ENCODE assay signal across 24 cellular contexts in the genomic region with DNA sequence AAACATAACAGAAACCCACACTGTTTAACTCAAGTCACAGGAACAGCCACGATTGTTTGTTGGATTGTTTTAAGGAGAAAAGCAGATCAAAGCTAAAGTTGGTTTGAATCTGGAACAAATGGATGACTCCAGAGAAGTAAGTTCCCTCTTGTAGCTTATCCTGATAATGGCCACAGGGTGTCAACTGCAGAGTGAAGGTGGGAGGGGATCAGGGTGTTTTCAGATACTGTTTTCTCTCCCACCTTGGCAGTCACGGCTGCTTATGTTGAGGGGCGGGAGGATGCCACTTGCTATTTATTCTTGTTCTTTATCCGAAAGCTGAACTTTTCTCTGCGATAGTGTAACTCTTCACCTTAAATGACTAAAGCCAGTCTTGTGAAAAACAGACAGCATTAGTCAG. TPM values are rescaled to one million over a fixed set of nuclear protein-coding genes. Genes with fewer than 3 reads are reported as not detected.
A peak's percentile ranks its signal among the peaks of the same experiment; 100 is the strongest.
DNase-seq lines count a peak whose midpoint lies in the region; ATAC-seq and TF ChIP-seq lines count a peak whose summit lies in the region.
"Had no signal": no experiment of that assay in that cellular context is flagged by ENCODE, and none has a peak within 500 bp of the region (broad histone marks: within the 10 kb centered on the region; RNA-seq: fewer than 3 reads in every experiment).

No MANE protein-coding gene starts in this region.

- H3K27ac Mint-ChIP-seq in GM23338 (no peak overlapping the region), endodermal cell (no peak overlapping the region)
- H3K27ac Mint-ChIP-seq: CD14-positive monocyte; CD4-positive, alpha-beta T cell; CD8-positive, alpha-beta T cell had no signal

- H3K9me3 ChIP-seq in endodermal cell (ENCODE audit: control insufficient read depth, low read length), result peaks cover 4% of the 10 kb centered on the region
- no peaks in the 10 kb centered on the region for H3K9me3 ChIP-seq in iPS-20b (ENCODE audit: insufficient read depth, low read depth, low read length)
- no peaks in the 10 kb centered on the region for H3K9me3 ChIP-seq in right cardiac atrium (ENCODE audit: control insufficient read depth, low read length)
- H3K9me3 ChIP-seq: BE2C, BLaER1 had no signal

- no peak overlapping the region for H3K4me2 ChIP-seq in GM23338
- H3K4me2 ChIP-seq: BLaER1 had no signal

- intact Hi-C loops in posterior vena cava (cut with DNase I), result no loop called here
- intact Hi-C loops in right cardiac atrium (cut with DNase I), result no loop called here

- H2AFZ ChIP-seq in GM23338, result no peak overlapping the region

- H3K9ac ChIP-seq in endodermal cell (ENCODE audit: extremely low read depth, low read length, poor library complexity, severe bottlenecking), result no peak overlapping the region
- H3K9ac ChIP-seq in iPS-20b (ENCODE audit: low read depth, low read length), result no peak overlapping the region
- H3K9ac ChIP-seq: BLaER1 had no signal

- TF ChIP-seq CTCF in GM23338 (conservative IDR thresholded peaks at IDR 0.05; ENCODE audit: low read depth in 2 of 2) (no peak), endodermal cell (conservative IDR thresholded peaks at IDR 0.05) (peak; percentile 32)

- peaks cover 5% of the 10 kb centered on the region for H3K9me3 Mint-ChIP-seq in GM23338
- H3K9me3 Mint-ChIP-seq in endodermal cell, result peaks cover 10% of the 10 kb centered on the region
- H3K9me3 Mint-ChIP-seq: CD14-positive monocyte; CD4-positive, alpha-beta T cell; CD8-positive, alpha-beta T cell had no signal

- H3K4me1 ChIP-seq in GM23338 (ENCODE audit: insufficient read depth), result peaks cover 8% of the 10 kb centered on the region; the same call in 1 of the 2 replicates
- no peaks in the 10 kb centered on the region for H3K4me1 ChIP-seq in endodermal cell (ENCODE audit: control insufficient read depth, insufficient read depth, low read length)
- peaks cover 9% of the 10 kb centered on the region for H3K4me1 ChIP-seq in iPS-20b (ENCODE audit: insufficient read depth, low read length)
- H3K4me1 ChIP-seq in right cardiac atrium (ENCODE audit: control insufficient read depth, insufficient read depth, low read length), result no peaks in the 10 kb centered on the region
- H3K4me1 ChIP-seq: BE2C, BLaER1 had no signal

- H3K27me3 Mint-ChIP-seq in GM23338 (ENCODE audit: insufficient read depth, low read depth, poor library complexity) (peaks cover 3% of the 10 kb centered on the region), endodermal cell (ENCODE audit: insufficient read depth) (no peaks in the 10 kb centered on the region)
- H3K27me3 Mint-ChIP-seq: CD4-positive, alpha-beta T cell had no signal

- no peaks in the 10 kb centered on the region for H3F3A ChIP-seq in GM23338 (replicated peaks; ENCODE audit: low read depth)

- DNase-seq in GM23338 (ENCODE audit: low spot score), result no peak
- peak; percentile 54 for DNase-seq in endodermal cell
- DNase-seq in NCI-H1436 treated with DMSO at 0.1 percent for 48 hours (lab: John Stamatoyannopoulos, UW), result no peak
- no peak for DNase-seq in posterior vena cava (ENCODE audit: low spot score)
- DNase-seq in right cardiac atrium, result no peak
- DNase-seq: 8988T; ACHN; BE2C; C1 segment of cervical spinal cord; CD4-positive, alpha-beta T cell; COR-L47; DMS 273 treated with DMSO at 0.1 percent for 48 hours; DMS153; DMS53; DMS79; DND-41; EL; GDM1 had no signal

- ATAC-seq in GM23338, result peak; percentile 29; the same call in 1 of the 3 replicates
- ATAC-seq in HG02642 (IDR thresholded peaks at IDR 0.05; ENCODE audit: poor library complexity, unreplicated experiment), result no peak
- ATAC-seq in right cardiac atrium, result no peak
- ATAC-seq: CD8-positive, alpha-beta T cell; GM12878 had no signal

- H3K27me3 ChIP-seq in GM23338 (ENCODE audit: insufficient read depth) (no peaks in the 10 kb centered on the region), endodermal cell (ENCODE audit: control insufficient read depth, insufficient read depth, low read length, poor library complexity, severe bottlenecking) (no peaks in the 10 kb centered on the region), iPS-20b (ENCODE audit: insufficient read depth, low read length) (no peaks in the 10 kb centered on the region), right cardiac atrium (ENCODE audit: control insufficient read depth, insufficient read depth) (no peaks in the 10 kb centered on the region)
- H3K27me3 ChIP-seq: BE2C, BLaER1 had no signal

- H3K4me1 Mint-ChIP-seq in GM23338 (peaks cover 10% of the 10 kb centered on the region), endodermal cell (peaks cover 6% of the 10 kb centered on the region)

- no peaks in the 10 kb centered on the region for H3K9me2 ChIP-seq in GM23338 (ENCODE audit: insufficient read depth)

- no peaks in the 10 kb centered on the region for H4K20me1 ChIP-seq in GM23338 (replicated peaks; ENCODE audit: insufficient read depth)
- H4K20me1 ChIP-seq: BLaER1 had no signal

- H3K4me3 ChIP-seq in GM23338 (no peak overlapping the region), endodermal cell (ENCODE audit: low read length) (no peak overlapping the region), iPS-20b (ENCODE audit: low read length) (0 out of 2 replicates have a peak overlapping the region, but pooled peaks have one; percentile 14), right cardiac atrium (ENCODE audit: low read length) (no peak overlapping the region)
- H3K4me3 ChIP-seq: BLaER1, GM12878 had no signal

- WGBS in endodermal cell (ENCODE audit: insufficient coverage in 1 of 2, insufficient read length in 1 of 2), 2 experiments, result 85 to 87% methylated on average over 4 to 5 of the region's 5 CpGs
- 70% methylated on average over 5 of the region's 5 CpGs for WGBS in right cardiac atrium

- H3K36me3 ChIP-seq in GM23338 (ENCODE audit: insufficient read depth) (no peaks in the 10 kb centered on the region), endodermal cell (ENCODE audit: control insufficient read depth, insufficient read depth, low read length) (no peaks in the 10 kb centered on the region), iPS-20b (ENCODE audit: insufficient read depth, low read depth, low read length) (no peaks in the 10 kb centered on the region)
- H3K36me3 ChIP-seq: BE2C, BLaER1 had no signal

- H3K4me3 Mint-ChIP-seq in GM23338 (no peak overlapping the region), endodermal cell (no peak overlapping the region)
- H3K4me3 Mint-ChIP-seq: CD14-positive monocyte; CD4-positive, alpha-beta T cell; CD8-positive, alpha-beta T cell had no signal

- H3K36me3 Mint-ChIP-seq in GM23338 (ENCODE audit: low read depth) (peaks cover 6% of the 10 kb centered on the region), endodermal cell (ENCODE audit: low read depth) (peaks cover 5% of the 10 kb centered on the region)
- H3K36me3 Mint-ChIP-seq: CD14-positive monocyte; CD8-positive, alpha-beta T cell had no signal

- H3K79me2 ChIP-seq in GM23338 (replicated peaks; ENCODE audit: insufficient read depth), result no peaks in the 10 kb centered on the region

- H3K27ac ChIP-seq in GM23338 (ENCODE audit: low read depth) (no peak overlapping the region), endodermal cell (ENCODE audit: low read depth, low read length) (no peak overlapping the region), iPS-20b (ENCODE audit: low read length) (no peak overlapping the region), right cardiac atrium (ENCODE audit: low read length) (no peak overlapping the region)
- H3K27ac ChIP-seq: BLaER1 had no signal

TF ChIP-seq in GM23338, 12 proteins besides CTCF, POLR2A, EP300 and RAD21:
- TF ChIP-seq, protein P1, sequence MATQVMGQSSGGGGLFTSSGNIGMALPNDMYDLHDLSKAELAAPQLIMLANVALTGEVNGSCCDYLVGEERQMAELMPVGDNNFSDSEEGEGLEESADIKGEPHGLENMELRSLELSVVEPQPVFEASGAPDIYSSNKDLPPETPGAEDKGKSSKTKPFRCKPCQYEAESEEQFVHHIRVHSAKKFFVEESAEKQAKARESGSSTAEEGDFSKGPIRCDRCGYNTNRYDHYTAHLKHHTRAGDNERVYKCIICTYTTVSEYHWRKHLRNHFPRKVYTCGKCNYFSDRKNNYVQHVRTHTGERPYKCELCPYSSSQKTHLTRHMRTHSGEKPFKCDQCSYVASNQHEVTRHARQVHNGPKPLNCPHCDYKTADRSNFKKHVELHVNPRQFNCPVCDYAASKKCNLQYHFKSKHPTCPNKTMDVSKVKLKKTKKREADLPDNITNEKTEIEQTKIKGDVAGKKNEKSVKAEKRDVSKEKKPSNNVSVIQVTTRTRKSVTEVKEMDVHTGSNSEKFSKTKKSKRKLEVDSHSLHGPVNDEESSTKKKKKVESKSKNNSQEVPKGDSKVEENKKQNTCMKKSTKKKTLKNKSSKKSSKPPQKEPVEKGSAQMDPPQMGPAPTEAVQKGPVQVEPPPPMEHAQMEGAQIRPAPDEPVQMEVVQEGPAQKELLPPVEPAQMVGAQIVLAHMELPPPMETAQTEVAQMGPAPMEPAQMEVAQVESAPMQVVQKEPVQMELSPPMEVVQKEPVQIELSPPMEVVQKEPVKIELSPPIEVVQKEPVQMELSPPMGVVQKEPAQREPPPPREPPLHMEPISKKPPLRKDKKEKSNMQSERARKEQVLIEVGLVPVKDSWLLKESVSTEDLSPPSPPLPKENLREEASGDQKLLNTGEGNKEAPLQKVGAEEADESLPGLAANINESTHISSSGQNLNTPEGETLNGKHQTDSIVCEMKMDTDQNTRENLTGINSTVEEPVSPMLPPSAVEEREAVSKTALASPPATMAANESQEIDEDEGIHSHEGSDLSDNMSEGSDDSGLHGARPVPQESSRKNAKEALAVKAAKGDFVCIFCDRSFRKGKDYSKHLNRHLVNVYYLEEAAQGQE (IDR thresholded peaks at IDR 0.05; ENCODE audit: unreplicated experiment), result no peak
- TF ChIP-seq ETS1 (IDR thresholded peaks at IDR 0.05) (no peak), EZH2phosphoT487 (IDR thresholded peaks at IDR 0.05; ENCODE audit: unreplicated experiment) (no peak), POLR2AphosphoS5 (IDR thresholded peaks at IDR 0.05; ENCODE audit: low read depth) (no peak)

RNA-seq across cellular contexts. Expression of gene INPP4A, which starts 36.5 kb away (rescaled TPM):
- 36.9 and 42.3 TPM in 2 replicates for total RNA-seq in GM23338 (2014; rRNA removed; shearing (Covaris generic))
- polyA plus RNA-seq in GM23338 (2016; fragmentation: Nextera tagmentation; extraction: Ambion mirVana) (6.5 and 8.5 TPM in 2 replicates), right cardiac atrium (5.1 TPM)
- total RNA-seq in endodermal cell (10 to 100 TPM; 84.9 to 94.2 TPM), posterior vena cava (10 to 100 TPM; 31.5 to 42.9 TPM), right cardiac atrium (10 to 100 TPM; 15.7 to 18.1 (median 15.8) TPM)
- 31.9 TPM for polyA plus RNA-seq in endodermal cell (2013, experiment 1 of 2)
- 33.3 TPM for polyA plus RNA-seq in endodermal cell (2013, experiment 2 of 2)
